28 cellular contexts compared by ENCODE assay signal in the genomic region with DNA sequence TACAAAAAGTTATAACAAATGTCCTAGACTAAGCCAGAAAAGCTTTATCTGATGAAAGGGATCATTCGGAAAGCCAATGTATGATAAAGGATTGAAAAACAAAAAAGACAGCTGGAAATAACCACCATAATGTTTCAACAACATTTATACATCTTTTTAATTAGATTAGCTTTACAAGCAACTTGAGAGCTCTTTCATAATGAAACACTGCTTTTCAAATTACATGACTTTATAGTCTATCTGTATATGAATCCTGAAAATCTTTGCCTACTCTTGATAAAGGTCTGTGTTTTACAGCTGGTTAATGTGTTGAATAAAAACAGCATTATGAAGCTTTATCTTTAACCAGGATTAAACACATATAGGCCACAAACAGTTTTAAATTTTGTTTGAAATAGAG.
"Had no signal": no experiment of that assay in that cellular context is flagged by ENCODE, and none has a peak within 500 bp of the region (broad histone marks: within the 10 kb centered on the region; RNA-seq: fewer than 3 reads in every experiment).

No MANE protein-coding gene starts in this region.

- H3K36me3 ChIP-seq: colonic mucosa, ovary, thyroid gland had no signal

- H3K4me3 ChIP-seq: colonic mucosa, heart right ventricle, lower lobe of right lung, ovary, psoas muscle, sigmoid colon, spleen, stomach, thyroid gland, vagina had no signal

- H3K27ac ChIP-seq: colonic mucosa, epithelial cell of prostate, foreskin keratinocyte, lower lobe of right lung, ovary, psoas muscle, sigmoid colon, spleen, stomach, thyroid gland, vagina had no signal

- DNase-seq: colonic mucosa; effector CD8-positive, alpha-beta T cell; endodermal cell; foreskin keratinocyte; glutamatergic neuron; heart right ventricle; hippocampal formation; immature natural killer cell; islet precursor cell; kidney glomerular epithelial cell; left colon; left ventricle myocardium superior; lower lobe of right lung; natural killer cell; occipital lobe; ovary; posterior cingulate gyrus; psoas muscle; sigmoid colon; spleen; stimulated activated CD4-positive, alpha-beta T cell treated with anti-CD3 and anti-CD28 coated beads, Interleukin-4, amount 100 ng/mL, for 4 hours; stimulated activated naive B cell treated with anti-CD40 and anti-IgM and Interleukin-4, amounts not matched to agents 10 μg/mL and 1 μg/mL and 100 μg/mL, for 72 hours; stomach; thyroid gland; trophoblast cell had no signal

- H3K27me3 Mint-ChIP-seq: dendritic cell treated with granulocyte-macrophage colony-stimulating factor and Interleukin-4, amounts not matched to agents 40 ng/mL and 50 ng/mL, for 4 days; stimulated activated naive B cell treated with anti-CD40 and anti-IgM and Interleukin-4, amounts not matched to agents 10 μg/mL and 1 μg/mL and 100 μg/mL, for 72 hours had no signal

- H3K4me1 Mint-ChIP-seq: endodermal cell, immature natural killer cell had no signal

- H3K36me3 Mint-ChIP-seq: natural killer cell had no signal

- H3K4me1 ChIP-seq: colonic mucosa, foreskin keratinocyte, lower lobe of right lung, thyroid gland, vagina had no signal

- H3K9me3 Mint-ChIP-seq: dendritic cell treated with granulocyte-macrophage colony-stimulating factor and Interleukin-4, amounts not matched to agents 40 ng/mL and 50 ng/mL, for 4 days; endodermal cell; immature natural killer cell; natural killer cell; stimulated activated naive B cell treated with anti-CD40 and anti-IgM and Interleukin-4, amounts not matched to agents 10 μg/mL and 1 μg/mL and 100 μg/mL, for 72 hours had no signal

- H3K4me3 Mint-ChIP-seq: dendritic cell treated with granulocyte-macrophage colony-stimulating factor and Interleukin-4, amounts not matched to agents 40 ng/mL and 50 ng/mL, for 4 days; endodermal cell; immature natural killer cell; natural killer cell; stimulated activated naive B cell treated with anti-CD40 and anti-IgM and Interleukin-4, amounts not matched to agents 10 μg/mL and 1 μg/mL and 100 μg/mL, for 72 hours had no signal

- H3K27ac Mint-ChIP-seq: dendritic cell treated with granulocyte-macrophage colony-stimulating factor and Interleukin-4, amounts not matched to agents 40 ng/mL and 50 ng/mL, for 4 days; endodermal cell; natural killer cell; stimulated activated naive B cell treated with anti-CD40 and anti-IgM and Interleukin-4, amounts not matched to agents 10 μg/mL and 1 μg/mL and 100 μg/mL, for 72 hours had no signal

- H3K27me3 ChIP-seq: colonic mucosa, foreskin keratinocyte, heart right ventricle, ovary, sigmoid colon, spleen, stomach, thyroid gland, vagina had no signal

- H3K9me3 ChIP-seq: colonic mucosa, heart right ventricle, lower lobe of right lung, ovary, psoas muscle, sigmoid colon, spleen, stomach, thyroid gland, vagina had no signal
